8 cellular contexts compared by ENCODE assay signal in the genomic region with DNA sequence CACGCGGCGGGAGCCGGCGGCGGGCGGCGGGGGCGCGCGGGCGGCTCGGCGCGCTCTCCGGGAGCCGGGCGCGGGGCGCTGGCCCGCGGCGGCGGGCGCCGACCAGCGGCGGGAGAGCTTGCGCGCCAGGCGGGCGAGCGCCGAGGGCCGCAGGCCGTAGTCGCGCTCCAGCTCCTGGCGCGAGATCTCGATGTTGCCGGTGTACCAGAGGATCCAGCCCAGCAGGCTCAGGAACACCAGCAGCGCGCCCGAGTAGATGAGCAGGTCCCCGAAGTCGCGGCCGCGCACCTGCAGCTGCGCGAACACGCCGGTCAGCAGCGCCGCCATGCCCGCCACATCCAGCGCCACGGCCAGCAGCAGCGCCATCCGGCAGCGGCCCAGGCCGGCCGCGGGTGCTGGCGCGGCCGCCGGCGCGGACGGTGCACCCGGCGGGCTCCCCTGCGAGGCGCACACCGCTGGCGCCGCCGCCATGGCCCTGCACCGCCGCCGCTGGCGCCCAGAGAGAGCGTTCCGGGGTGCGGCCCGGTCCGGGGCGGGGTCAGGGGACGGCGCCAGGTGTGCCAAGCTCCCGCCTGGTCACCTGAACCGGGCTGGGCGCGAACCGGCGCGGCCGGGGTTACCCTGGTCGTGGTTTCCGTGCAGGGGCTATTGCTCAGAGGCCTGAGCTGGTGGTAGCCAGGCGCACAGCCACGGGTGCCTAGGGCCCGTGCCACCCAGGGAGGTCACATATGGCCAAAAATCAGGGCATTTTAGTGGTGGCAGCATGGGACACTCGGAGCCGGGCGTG. TPM values are rescaled to one million over a fixed set of nuclear protein-coding genes. Genes with fewer than 3 reads are reported as not detected.
DNase-seq lines count a peak whose midpoint lies in the region; ATAC-seq, FAIRE-seq and TF ChIP-seq lines count a peak whose summit lies in the region.

A gene with protein sequence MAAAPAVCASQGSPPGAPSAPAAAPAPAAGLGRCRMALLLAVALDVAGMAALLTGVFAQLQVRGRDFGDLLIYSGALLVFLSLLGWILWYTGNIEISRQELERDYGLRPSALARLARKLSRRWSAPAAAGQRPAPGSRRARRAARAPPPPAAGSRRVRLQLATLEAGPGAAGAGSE (minus strand): TSS at position 504 of the 787 bp plus-strand sequence. CDS start 33 bp downstream, at position 471.

- H3K4me3 Mint-ChIP-seq in activated CD8-positive, alpha-beta T cell treated with anti-CD3 and anti-CD28 coated beads, Interleukin-2, amount 10 ng/mL, durations not matched to agents 7 days and 5 days, result peak within 1 kb of the TSS; percentile 100
- peak within 1 kb of the TSS; percentile 99 for H3K4me3 Mint-ChIP-seq in endothelial cell (ENCODE audit: unreplicated experiment)
- H3K4me3 Mint-ChIP-seq in memory B cell, result peak within 1 kb of the TSS; percentile 100
- H3K4me3 Mint-ChIP-seq in stimulated activated naive CD8-positive, alpha-beta T cell treated with anti-CD3 and anti-CD28 coated beads, Interleukin-15, amount 100 ng/mL, for 72 hours, result peak within 1 kb of the TSS; percentile 95 to 98

- CTCF ChIA-PET in activated CD8-positive, alpha-beta T cell treated with anti-CD3 and anti-CD28 coated beads, Interleukin-2, amount 10 ng/mL, durations not matched to agents 7 days and 5 days (lab: Charles Lee), result interaction anchor here (0.6 to 3.1 kb wide), 20 partner anchors 18 to 296 kb away, joined by 3 to 30 read pairs (median 4); partner anchors contain the start of genes ISOC2 and KMT5C

- DNase-seq in 8988T, result peak; percentile 86
- peak; percentile 84 for DNase-seq in GM12891 (ENCODE audit: insufficient read length, low spot score)
- peak; percentile 24 for DNase-seq in NCI-H2196 treated with DMSO at 0.1 percent for 48 hours (lab: John Stamatoyannopoulos, UW; ENCODE audit: unreplicated experiment)
- peak; percentile 65 for DNase-seq in activated CD8-positive, alpha-beta T cell treated with anti-CD3 and anti-CD28 coated beads, Interleukin-2, amount 10 ng/mL, durations not matched to agents 7 days and 5 days
- DNase-seq in endothelial cell (ENCODE audit: low spot score), result peak; percentile 54
- peak in 1 of 2 donors; percentile 68 for DNase-seq in memory B cell (ENCODE audit: low spot score in 2 of 2)
- peak; percentile 70 to 72 for DNase-seq in stimulated activated naive CD8-positive, alpha-beta T cell treated with anti-CD3 and anti-CD28 coated beads, Interleukin-15, amount 100 ng/mL, for 72 hours

- TF ChIP-seq CTCF in endothelial cell (IDR thresholded peaks at IDR 0.05; ENCODE audit: unreplicated experiment), result no peak

- POLR2A ChIA-PET in activated CD8-positive, alpha-beta T cell treated with anti-CD3 and anti-CD28 coated beads, Interleukin-2, amount 10 ng/mL, durations not matched to agents 7 days and 5 days (lab: Charles Lee), result interaction anchor here (0.6 to 14.2 kb wide), 20 partner anchors 8 to 130 kb away, joined by 3 to 213 read pairs (median 4); partner anchors contain the start of genes IL11, KMT5C, PPP6R1 and TMEM190

- FAIRE-seq in GM12891 (lab: Jason Lieb, UNC), result peak; percentile 35

- peak; percentile 14 for ATAC-seq in activated CD8-positive, alpha-beta T cell treated with anti-CD3 and anti-CD28 coated beads, Interleukin-2, amount 10 ng/mL, durations not matched to agents 7 days and 5 days
- ATAC-seq in memory B cell (ENCODE audit: low read depth) (peak; percentile 12), GM19395 (IDR thresholded peaks at IDR 0.05; ENCODE audit: unreplicated experiment) (no peak)
- peak; percentile 48 for ATAC-seq in stimulated activated naive CD8-positive, alpha-beta T cell treated with anti-CD3 and anti-CD28 coated beads, Interleukin-15, amount 100 ng/mL, for 72 hours

- H3K4me1 Mint-ChIP-seq in activated CD8-positive, alpha-beta T cell treated with anti-CD3 and anti-CD28 coated beads, Interleukin-2, amount 10 ng/mL, durations not matched to agents 7 days and 5 days (ENCODE audit: low read depth), result peaks cover 52% of the 10 kb centered on the region
- H3K4me1 Mint-ChIP-seq in endothelial cell (ENCODE audit: unreplicated experiment) (peaks cover 21% of the 10 kb centered on the region), memory B cell (peaks cover 41% of the 10 kb centered on the region)
- H3K4me1 Mint-ChIP-seq in stimulated activated naive CD8-positive, alpha-beta T cell treated with anti-CD3 and anti-CD28 coated beads, Interleukin-15, amount 100 ng/mL, for 72 hours, result peaks cover 63% of the 10 kb centered on the region

- peak within 1 kb of the TSS; percentile 99 for H3K27ac Mint-ChIP-seq in activated CD8-positive, alpha-beta T cell treated with anti-CD3 and anti-CD28 coated beads, Interleukin-2, amount 10 ng/mL, durations not matched to agents 7 days and 5 days
- H3K27ac Mint-ChIP-seq in endothelial cell (ENCODE audit: unreplicated experiment) (peak within 1 kb of the TSS; percentile 97), memory B cell (peak within 1 kb of the TSS; percentile 98)
- peak within 1 kb of the TSS; percentile 99 for H3K27ac Mint-ChIP-seq in stimulated activated naive CD8-positive, alpha-beta T cell treated with anti-CD3 and anti-CD28 coated beads, Interleukin-15, amount 100 ng/mL, for 72 hours

- H3K9me3 Mint-ChIP-seq in activated CD8-positive, alpha-beta T cell treated with anti-CD3 and anti-CD28 coated beads, Interleukin-2, amount 10 ng/mL, durations not matched to agents 7 days and 5 days (ENCODE audit: insufficient read depth), result no peaks in the 10 kb centered on the region
- H3K9me3 Mint-ChIP-seq in endothelial cell (ENCODE audit: unreplicated experiment) (no peaks in the 10 kb centered on the region), memory B cell (no peaks in the 10 kb centered on the region)
- peaks cover 0 to 4% of the 10 kb centered on the region in 2 donors for H3K9me3 Mint-ChIP-seq in stimulated activated naive CD8-positive, alpha-beta T cell treated with anti-CD3 and anti-CD28 coated beads, Interleukin-15, amount 100 ng/mL, for 72 hours

- no peaks in the 10 kb centered on the region for H3K27me3 Mint-ChIP-seq in activated CD8-positive, alpha-beta T cell treated with anti-CD3 and anti-CD28 coated beads, Interleukin-2, amount 10 ng/mL, durations not matched to agents 7 days and 5 days (ENCODE audit: low read depth)
- peaks cover 39% of the 10 kb centered on the region for H3K27me3 Mint-ChIP-seq in endothelial cell (ENCODE audit: unreplicated experiment)
- no peaks in the 10 kb centered on the region for H3K27me3 Mint-ChIP-seq in memory B cell
- H3K27me3 Mint-ChIP-seq in stimulated activated naive CD8-positive, alpha-beta T cell treated with anti-CD3 and anti-CD28 coated beads, Interleukin-15, amount 100 ng/mL, for 72 hours, result no peaks in the 10 kb centered on the region

- H3K36me3 Mint-ChIP-seq in activated CD8-positive, alpha-beta T cell treated with anti-CD3 and anti-CD28 coated beads, Interleukin-2, amount 10 ng/mL, durations not matched to agents 7 days and 5 days (ENCODE audit: low read depth), result peaks cover 53% of the 10 kb centered on the region
- peaks cover 12% of the 10 kb centered on the region for H3K36me3 Mint-ChIP-seq in endothelial cell (ENCODE audit: low read depth, unreplicated experiment)
- peaks cover 11% of the 10 kb centered on the region for H3K36me3 Mint-ChIP-seq in memory B cell

- no peak for TF ChIP-seq POLR2A in GM12891 (IDR thresholded peaks at IDR 0.05; ENCODE audit: low read depth, low read length)

TF ChIP-seq in GM12891, 5 proteins besides CTCF, POLR2A, EP300 and RAD21:
- no peak for TF ChIP-seq TAF1 (IDR thresholded peaks at IDR 0.05; ENCODE audit: low read depth, low read length)
- no peak for TF ChIP-seq POU2F2 (IDR thresholded peaks at IDR 0.05; ENCODE audit: low read depth, low read length)
- no peak for TF ChIP-seq PAX5 (IDR thresholded peaks at IDR 0.05; ENCODE audit: insufficient read depth, low read length, severe bottlenecking)
- no peak for TF ChIP-seq SPI1 (IDR thresholded peaks at IDR 0.05; ENCODE audit: low read depth, low read length)
- no peak for TF ChIP-seq POLR2AphosphoS5 (IDR thresholded peaks at IDR 0.05; ENCODE audit: low read depth, low read length)

RNA-seq across cellular contexts. Expression of the gene that starts here (rescaled TPM):
- 0.73 TPM for polyA plus RNA-seq in GM12891 (2012; ENCODE audit: low read depth, missing spikeins)
- 10 to 100 TPM; 23.6 to 26.7 TPM for total RNA-seq in activated CD8-positive, alpha-beta T cell treated with anti-CD3 and anti-CD28 coated beads, Interleukin-2, amount 10 ng/mL, durations not matched to agents 7 days and 5 days
- 0.64 TPM for total RNA-seq in endothelial cell (ENCODE audit: unreplicated experiment)

Comparison
In these comparisons a context has a peak if more than half of its experiments do, and no peak if none do; other contexts are left out.
1. RNA of the gene that starts here (total RNA-seq): 23.6 to 26.7 TPM in activated CD8-positive, alpha-beta T cell treated with anti-CD3 and anti-CD28 coated beads, Interleukin-2, amount 10 ng/mL, durations not matched to agents 7 days and 5 days; 0.64 TPM in endothelial cell (single experiment); every median in the first group is over 10 times any median in the second.
2. Peak in DNase-seq in endothelial cell; RNA of the gene not detected or under 1 TPM.
3. Peak in every context shown above with its lines, with median percentiles within 50 percentile points of each other: H3K27ac Mint-ChIP-seq and H3K4me3 Mint-ChIP-seq.